ENCODE assay signal across 8 cellular contexts in the genomic region with DNA sequence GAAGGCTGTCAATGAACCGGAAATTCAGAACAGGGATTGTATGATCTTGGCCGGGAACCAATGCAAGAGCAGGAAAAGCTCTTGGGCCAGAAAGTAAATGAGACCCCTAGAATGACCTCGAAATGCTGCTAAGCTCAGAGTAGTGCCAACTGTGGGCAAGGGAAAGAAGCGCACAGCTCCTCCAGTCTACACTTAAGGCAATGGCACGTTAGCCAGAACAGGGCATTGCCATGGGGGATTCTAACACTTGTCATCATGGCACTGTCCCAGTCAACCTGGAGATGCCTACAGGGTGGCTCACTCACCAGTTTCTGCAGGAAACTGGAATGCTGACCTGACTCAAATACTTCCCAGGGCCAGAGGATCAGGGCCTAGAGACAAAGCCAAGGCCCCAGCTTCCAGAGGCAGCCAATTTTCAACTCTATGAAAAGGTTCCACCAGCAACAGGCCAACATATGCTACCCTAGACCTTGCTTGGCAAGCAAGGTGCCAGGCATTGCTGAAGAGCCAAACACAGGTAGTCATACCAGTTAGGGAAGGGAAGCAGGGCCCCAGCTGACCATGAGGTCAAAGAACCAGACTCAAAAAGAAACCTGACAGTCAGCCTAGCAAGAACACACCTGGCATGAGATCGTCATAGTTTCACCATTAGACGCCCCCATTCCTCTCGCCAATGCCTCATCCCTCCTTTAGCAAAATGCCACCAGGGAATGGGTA. TPM values are rescaled to one million over a fixed set of nuclear protein-coding genes. Genes with fewer than 3 reads are reported as not detected.
A peak's percentile ranks its signal among the peaks of the same experiment; 100 is the strongest.
DNase-seq lines count a peak whose midpoint lies in the region; ATAC-seq and TF ChIP-seq lines count a peak whose summit lies in the region.

No MANE protein-coding gene starts in this region.

- peak overlapping the region in 1 of 3 donors; percentile 20 for H3K4me3 ChIP-seq in breast epithelium
- peak overlapping the region in 1 of 4 donors; percentile 12 for H3K4me3 ChIP-seq in esophagus squamous epithelium
- H3K4me3 ChIP-seq in tibial nerve = no peak overlapping the region

- BruUV-seq in MCF 10A (replicated peaks; lab: Mats Ljungman, UMichigan) = no TSS peak

- H3K27ac ChIP-seq in breast epithelium = peak overlapping the region; percentile 54 to 62
- H3K27ac ChIP-seq in esophagus squamous epithelium = peak overlapping the region; percentile 29 to 64 (median 62)
- H3K27ac ChIP-seq in tibial nerve = peak overlapping the region in 3 of 4 donors; percentile 55 to 80 (median 63)

- POLR2A ChIA-PET in MCF 10A (lab: Yijun Ruan, JAX) = interaction anchor here (0.9 to 1.3 kb wide), 3 partner anchors 8 to 130 kb away, joined by 3 read pairs; no protein-coding TSS in a partner anchor

- H3K4me1 ChIP-seq in breast epithelium (no peaks in the 10 kb centered on the region), esophagus squamous epithelium (peaks cover 7 to 87% (median 22%) of the 10 kb centered on the region in 3 donors), tibial nerve (peaks cover 0 to 75% (median 44%) of the 10 kb centered on the region in 4 donors)

- peaks cover 12% of the 10 kb centered on the region for H3K36me3 Mint-ChIP-seq in MCF 10A (ENCODE audit: insufficient read depth, unreplicated experiment)

- H3K9me3 ChIP-seq in breast epithelium (no peaks in the 10 kb centered on the region), esophagus squamous epithelium (no peaks in the 10 kb centered on the region), tibial nerve (no peaks in the 10 kb centered on the region)

- TF ChIP-seq POLR2A in breast epithelium (IDR thresholded peaks at IDR 0.05) (no peak), esophagus squamous epithelium (IDR thresholded peaks at IDR 0.05) (no peak), tibial nerve (IDR thresholded peaks at IDR 0.05) (no peak)

- H3K4me3 Mint-ChIP-seq in MCF 10A (ENCODE audit: unreplicated experiment) = no peak overlapping the region

- intact Hi-C loops in breast epithelium (cut with DNase I; ENCODE audit: low total_unique reads) (no loop called here), MCF 10A (cut with micrococcal nuclease) (no loop called here), esophagus squamous epithelium (cut with DNase I) (no loop called here)

- peaks cover 4% of the 10 kb centered on the region for H3K36me3 ChIP-seq in breast epithelium
- H3K36me3 ChIP-seq in esophagus squamous epithelium = peaks cover 0 to 30% (median 3%) of the 10 kb centered on the region in 3 donors
- peaks cover 0 to 18% (median 0%) of the 10 kb centered on the region in 3 donors for H3K36me3 ChIP-seq in tibial nerve

- TF ChIP-seq EP300 in tibial nerve (IDR thresholded peaks at IDR 0.05) = peak in 1 of 2 donors; percentile 13

- ATAC-seq in HG03354 (IDR thresholded peaks at IDR 0.05; ENCODE audit: poor library complexity, severe bottlenecking, unreplicated experiment) = peak; percentile 64

- WGBS in esophagus squamous epithelium, 2 donors = 57 to 84% methylated on average over 8 of the region's 8 CpGs
- WGBS in tibial nerve, 2 donors = 65 to 73% methylated on average over 8 of the region's 8 CpGs

- H3K27me3 ChIP-seq in breast epithelium (no peaks in the 10 kb centered on the region), esophagus squamous epithelium (no peaks in the 10 kb centered on the region), tibial nerve (no peaks in the 10 kb centered on the region)

- H3K4me1 Mint-ChIP-seq in MCF 10A (ENCODE audit: insufficient read depth, unreplicated experiment) = peaks cover 21% of the 10 kb centered on the region

- no peak overlapping the region for H3K27ac Mint-ChIP-seq in MCF 10A (ENCODE audit: low read depth, unreplicated experiment)

- CTCF ChIA-PET in MCF 10A (lab: Yijun Ruan, JAX) = interaction anchor here (0.5 to 1.3 kb wide), 7 partner anchors 8 to 276 kb away, joined by 3 to 4 read pairs (median 3); no protein-coding TSS in a partner anchor

- DNase-seq in breast epithelium (ENCODE audit: low spot score in 2 of 2) (no peak), MCF 10A (ENCODE audit: unreplicated experiment) (no peak), esophagus squamous epithelium (lab: John Stamatoyannopoulos, UW) (no peak), tibial nerve (ENCODE audit: low spot score in 2 of 2) (no peak), cortex of kidney (lab: John Stamatoyannopoulos, UW) (no peak), SIG-M5 (lab: John Stamatoyannopoulos, UW) (no peak), anterior cingulate cortex (lab: John Stamatoyannopoulos, UW) (no peak)

- no peaks in the 10 kb centered on the region for H3K27me3 Mint-ChIP-seq in MCF 10A (ENCODE audit: insufficient read depth, unreplicated experiment)

- no peak for TF ChIP-seq CTCF in breast epithelium (IDR thresholded peaks at IDR 0.05)
- TF ChIP-seq CTCF in MCF 10A (IDR thresholded peaks at IDR 0.05; ENCODE audit: unreplicated experiment) = no peak
- no peak for TF ChIP-seq CTCF in esophagus squamous epithelium (IDR thresholded peaks at IDR 0.05)
- TF ChIP-seq CTCF in tibial nerve (IDR thresholded peaks at IDR 0.05) = no peak

- H3K9me3 Mint-ChIP-seq in MCF 10A (ENCODE audit: unreplicated experiment) = no peaks in the 10 kb centered on the region

RNA-seq across cellular contexts. Expression of gene ARHGAP17, which starts 34.9 kb away (rescaled TPM):
- total RNA-seq in breast epithelium (10 to 100 TPM; 40.8 to 43.6 (median 43.6) TPM), MCF 10A (2022) (50.0 and 52.2 TPM in 2 replicates), esophagus squamous epithelium (10 to 100 TPM; 36.2 to 48.1 (median 43.2) TPM), tibial nerve (10 to 100 TPM; 43.3 to 72.6 (median 56.2) TPM)
